ENCODE assay signal across 8 cellular contexts in the genomic region with DNA sequence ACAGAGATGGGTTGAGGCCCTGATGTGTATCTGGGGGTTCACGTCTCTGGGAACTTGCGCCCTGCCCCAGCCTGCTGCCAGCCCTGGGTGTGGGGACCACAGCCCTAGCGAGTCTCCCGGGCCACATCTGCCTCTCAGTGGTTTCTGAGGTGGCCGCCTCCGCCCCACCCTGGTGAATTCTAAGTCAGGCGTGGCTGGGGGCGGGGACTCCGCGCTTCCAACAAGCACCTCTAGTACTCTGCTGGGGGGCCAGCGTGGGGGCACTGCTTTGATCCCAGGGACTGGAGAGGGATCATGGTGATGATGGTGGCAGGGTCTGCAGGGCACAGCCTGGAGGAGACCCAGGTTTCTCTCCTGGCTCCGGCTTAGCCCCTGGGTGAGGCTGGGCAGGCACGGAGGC. TPM values are rescaled to one million over a fixed set of nuclear protein-coding genes. Genes with fewer than 3 reads are reported as not detected.
DNase-seq lines count a peak whose midpoint lies in the region; ATAC-seq and TF ChIP-seq lines count a peak whose summit lies in the region.

No MANE protein-coding gene starts in this region.

- ATAC-seq in GM18868 (IDR thresholded peaks at IDR 0.05; ENCODE audit: unreplicated experiment) = peak; percentile 41
- no peak for ATAC-seq in HG03159 (IDR thresholded peaks at IDR 0.05; ENCODE audit: unreplicated experiment)

- H3K9me3 ChIP-seq in esophagus muscularis mucosa = no peaks in the 10 kb centered on the region

- H3K4me1 ChIP-seq in esophagus muscularis mucosa = peaks cover 74 to 93% (median 92%) of the 10 kb centered on the region in 4 donors

- 69% methylated on average over 8 of the region's 13 CpGs for WGBS in esophagus muscularis mucosa

- H3K27ac ChIP-seq in esophagus muscularis mucosa (replicated peaks in 1 of 4) = peak overlapping the region; percentile 96 to 97 (median 96)

- DNase-seq in T-helper 1 cell = peak in 3 of 5 donors; percentile 30 to 53 (median 37)
- DNase-seq in esophagus muscularis mucosa (ENCODE audit: extremely low spot score) = no peak
- peak; percentile 27 for DNase-seq in stimulated activated CD8-positive, alpha-beta memory T cell treated with anti-CD3 and anti-CD28 coated beads, Interleukin-12 subunit alpha, Interleukin-12 subunit beta, amount 100 ng/mL, for 1 hour (ENCODE audit: low read depth)
- DNase-seq in Ammon's horn (ENCODE audit: low spot score) = no peak
- DNase-seq in superior temporal gyrus (ENCODE audit: extremely low spot score) = no peak
- DNase-seq in NCI-H1436 (lab: John Stamatoyannopoulos, UW) = no peak

- H3K4me3 ChIP-seq in esophagus muscularis mucosa = peak overlapping the region in 3 of 4 donors; percentile 1 to 31 (median 12)

- no peak for TF ChIP-seq EP300 in esophagus muscularis mucosa (IDR thresholded peaks at IDR 0.05)

- no peaks in the 10 kb centered on the region for H3K36me3 ChIP-seq in esophagus muscularis mucosa

- no peak for TF ChIP-seq CTCF in esophagus muscularis mucosa (IDR thresholded peaks at IDR 0.05)

- no peaks in the 10 kb centered on the region for H3K27me3 ChIP-seq in esophagus muscularis mucosa

- TF ChIP-seq POLR2A in esophagus muscularis mucosa (IDR thresholded peaks at IDR 0.05; ENCODE audit: low read depth) = no peak

- intact Hi-C loops in esophagus muscularis mucosa (cut with DNase I) = no loop called here

RNA-seq across cellular contexts. Expression of a gene that starts 3.6 kb away (rescaled TPM):
- 10 to 100 TPM; 10.8 to 32.6 (median 14.9) TPM for total RNA-seq in esophagus muscularis mucosa

RNA-seq across cellular contexts. Expression of a gene that starts 31.7 kb away (rescaled TPM):
- total RNA-seq in esophagus muscularis mucosa = 10 to 100 TPM; 24.5 to 44.1 (median 40.2) TPM

RNA-seq across cellular contexts. Expression of a gene that starts 46.6 kb away (rescaled TPM):
- total RNA-seq in esophagus muscularis mucosa = 1 to 10 TPM; 2.8 to 4.6 (median 3.7) TPM

RNA-seq across cellular contexts. Expression of a gene that starts 52.2 kb away (rescaled TPM):
- 10 to 100 TPM in 3 of 4 donors, 1 to 10 TPM in 1; 7.1 to 31.3 (median 21.7) TPM for total RNA-seq in esophagus muscularis mucosa

Comparison
In these comparisons a context has a peak if more than half of its experiments do, and no peak if none do; other contexts are left out.
1. DNase-seq: peak in T-helper 1 cell (3 of 5) and stimulated activated CD8-positive, alpha-beta memory T cell treated with anti-CD3 and anti-CD28 coated beads, Interleukin-12 subunit alpha, Interleukin-12 subunit beta, amount 100 ng/mL, for 1 hour (single experiment); none in esophagus muscularis mucosa (single experiment), Ammon's horn (single experiment), superior temporal gyrus (single experiment) and NCI-H1436 (single experiment).